In genomic region chr2:31294230-31294629, GRCh38 we compare ENCODE assay signal across 15 cellular contexts.
"Had no signal": no experiment of that assay in that cellular context is flagged by ENCODE, and none has a peak within 500 bp of the region (broad histone marks: within the 10 kb centered on the region; RNA-seq: fewer than 3 reads in every experiment).

No MANE protein-coding gene starts in this region.

- H3K4me2 ChIP-seq: hepatocyte had no signal

- H3K27me3 ChIP-seq: adrenal gland, body of pancreas, hepatocyte, right atrium auricular region, transverse colon, vagina had no signal

- ATAC-seq: body of pancreas; mucosa of descending colon; stimulated activated naive CD8-positive, alpha-beta T cell treated with anti-CD3 and anti-CD28 coated beads, Interleukin-15, Interleukin-2, amounts not matched to agents 100 U/mL and 50 U/mL, for 24 hours; T-helper 17 cell had no signal

- H3K4me3 ChIP-seq: adrenal gland, body of pancreas, coronary artery, hepatocyte, left ventricle myocardium inferior, mucosa of descending colon, right atrium auricular region, transverse colon, vagina had no signal

- H3K79me2 ChIP-seq: hepatocyte had no signal

- DNase-seq: activated CD4-positive, alpha-beta T cell treated with anti-CD3 and anti-CD28 coated beads, Interleukin-2, amount 50 U/mL, for 48 hours; activated gamma-delta T cell; adrenal gland; body of pancreas; left ventricle myocardium inferior; mucosa of descending colon; naive B cell; stimulated activated naive CD8-positive, alpha-beta T cell treated with anti-CD3 and anti-CD28 coated beads, Interleukin-15, Interleukin-2, amounts not matched to agents 100 U/mL and 50 U/mL, for 24 hours; T-helper 17 cell; transverse colon; WERI-Rb-1 had no signal

- H3K27ac ChIP-seq: adrenal gland, body of pancreas, hepatocyte, left ventricle myocardium inferior, right atrium auricular region, transverse colon, vagina, WERI-Rb-1 had no signal

- H3K4me1 ChIP-seq: body of pancreas, transverse colon had no signal

- H3K36me3 ChIP-seq: adrenal gland, left ventricle myocardium inferior, right atrium auricular region, transverse colon, vagina, WERI-Rb-1 had no signal

- H3K9me3 ChIP-seq: adrenal gland, body of pancreas, left ventricle myocardium inferior, mucosa of descending colon, right atrium auricular region, transverse colon, vagina had no signal

- H2AFZ ChIP-seq: hepatocyte had no signal
